18 cellular contexts compared by ENCODE assay signal in genomic region chr16:54590836-54591235, GRCh38.
"Had no signal": no experiment of that assay in that cellular context is flagged by ENCODE, and none has a peak within 500 bp of the region (broad histone marks: within the 10 kb centered on the region; RNA-seq: fewer than 3 reads in every experiment).

No MANE protein-coding gene starts in this region.

- H3K4me3 ChIP-seq: MG63 had no signal

- H3K27me3 ChIP-seq: MG63 had no signal

- H3K9ac ChIP-seq: SK-N-SH had no signal

- DNase-seq: IMR-90, Karpas-422, KG1, MG63, NCI-H1092, NCI-H1105 treated with DMSO at 0.1 percent for 48 hours, NCI-H1417 treated with DMSO at 0.1 percent for 48 hours, NCI-H1694 treated with DMSO at 0.1 percent for 48 hours, NCI-H1930, NCI-H2081, NCI-H2107, NCI-H2227 treated with DMSO at 0.1 percent for 48 hours, NCI-H526, SHP77, SK-N-SH, SW 1271 had no signal

- ATAC-seq: HepG2 had no signal

- H3K9me3 ChIP-seq: MG63, SK-N-SH had no signal

- H3K36me3 ChIP-seq: MG63 had no signal

- H3K4me2 ChIP-seq: SK-N-SH had no signal

- H3K27ac ChIP-seq: RWPE1 had no signal
